ENCODE assay signal across 8 cellular contexts in genomic region chr17:76382803-76383644, GRCh38. TPM values are rescaled to one million over a fixed set of nuclear protein-coding genes. Genes with fewer than 3 reads are reported as not detected.
DNase-seq lines count a peak whose midpoint lies in the region; ATAC-seq and TF ChIP-seq lines count a peak whose summit lies in the region.

No MANE protein-coding gene starts in this region.

- peak overlapping the region; percentile 79 for H3K4me3 Mint-ChIP-seq in mesothelial cell of epicardium

- H3K9me3 Mint-ChIP-seq in mesothelial cell of epicardium, result no peaks in the 10 kb centered on the region

- H3K27ac Mint-ChIP-seq in mesothelial cell of epicardium, result peak overlapping the region; percentile 80

- TF ChIP-seq CTCF in mesothelial cell of epicardium (IDR thresholded peaks at IDR 0.05; ENCODE audit: unreplicated experiment), result no peak

- peak; percentile 82 for DNase-seq in GM03348 (ENCODE audit: low spot score)
- DNase-seq in HuH-7.5 (ENCODE audit: low spot score), result peak; percentile 71
- peak; percentile 68 for DNase-seq in activated CD4-positive, CD25-positive, alpha-beta regulatory T cell treated with anti-CD3 and anti-CD28 coated beads, Interleukin-2, amount 50 U/mL, for 72 hours
- peak; percentile 89 for DNase-seq in ecto neural progenitor cell (ENCODE audit: low spot score)
- peak in 1 of 2 experiments; percentile 67 for DNase-seq in mesothelial cell of epicardium (ENCODE audit: low spot score in 2 of 2, unreplicated experiment in 2 of 2)
- peak; percentile 25 to 34 for DNase-seq in stimulated activated CD8-positive, alpha-beta memory T cell treated with anti-CD3 and anti-CD28 coated beads, Interleukin-7, amount 100 ng/mL, for 1 hour (ENCODE audit: low read depth in 2 of 2)

- H3K36me3 Mint-ChIP-seq in mesothelial cell of epicardium, result no peaks in the 10 kb centered on the region

- ATAC-seq in GM19452 (IDR thresholded peaks at IDR 0.05; ENCODE audit: unreplicated experiment) (no peak), HG02870 (IDR thresholded peaks at IDR 0.05; ENCODE audit: unreplicated experiment) (no peak)

- peaks cover 13% of the 10 kb centered on the region for H3K4me1 Mint-ChIP-seq in mesothelial cell of epicardium

- H3K27me3 Mint-ChIP-seq in mesothelial cell of epicardium (ENCODE audit: low read depth), result peaks cover 30% of the 10 kb centered on the region

RNA-seq across cellular contexts. Expression of gene SPHK1, which starts 1.4 kb away (rescaled TPM):
- total RNA-seq in mesothelial cell of epicardium, result 1.7 to 2.0 TPM (median 1.9 TPM) in 3 replicates

RNA-seq across cellular contexts. Expression of gene PRPSAP1, which starts 29.3 kb away (rescaled TPM):
- total RNA-seq in mesothelial cell of epicardium, result 51.3 to 57.7 TPM (median 57.6 TPM) in 3 replicates
